ENCODE assay signal across 10 cellular contexts in genomic region chr14:92649934-92650545, GRCh38.
DNase-seq lines count a peak whose midpoint lies in the region; ATAC-seq and FAIRE-seq lines count a peak whose summit lies in the region.
"Had no signal": no experiment of that assay in that cellular context is flagged by ENCODE, and none has a peak within 500 bp of the region (broad histone marks: within the 10 kb centered on the region; RNA-seq: fewer than 3 reads in every experiment).

No MANE protein-coding gene starts in this region.

- ATAC-seq in GM18517 (IDR thresholded peaks at IDR 0.05; ENCODE audit: unreplicated experiment) (no peak), HG03097 (IDR thresholded peaks at IDR 0.05; ENCODE audit: low FRiP score, unreplicated experiment) (no peak)

- peaks cover 5% of the 10 kb centered on the region for H3K9me3 Mint-ChIP-seq in activated T-helper 2 cell treated with anti-CD3 and anti-CD28 coated beads, Interferon-gamma antibody, Interleukin-2, Interleukin-4, amounts not matched to agents 10 μg/mL and 5 μg/mL and 100 μg/mL, durations not matched to agents 14 hours and 24 hours and 36 hours

- peaks cover 0 to 5% (median 5%) of the 10 kb centered on the region in 3 donors for H3K36me3 ChIP-seq in skeletal muscle tissue (ENCODE audit: control insufficient read depth in 3 of 3, insufficient read depth in 3 of 3, low read length in 3 of 3)

- intact Hi-C loops in activated T-helper 2 cell treated with anti-CD3 and anti-CD28 coated beads, Interferon-gamma antibody, Interleukin-2, Interleukin-4, amounts not matched to agents 10 μg/mL and 5 μg/mL and 100 μg/mL, durations not matched to agents 14 hours and 24 hours and 36 hours (cut with micrococcal nuclease), result loop anchor here (2.0 kb wide), 1 partner anchor 35 kb away; no protein-coding TSS in a partner anchor
- intact Hi-C loops in cardiac septum (cut with DNase I), result no loop called here

- H3K27me3 ChIP-seq in skeletal muscle tissue (ENCODE audit: control insufficient read depth in 3 of 3, insufficient read depth in 3 of 3, low read length in 3 of 3), result no peaks in the 10 kb centered on the region

- peak overlapping the region; percentile 95 for H3K27ac Mint-ChIP-seq in activated T-helper 2 cell treated with anti-CD3 and anti-CD28 coated beads, Interferon-gamma antibody, Interleukin-2, Interleukin-4, amounts not matched to agents 10 μg/mL and 5 μg/mL and 100 μg/mL, durations not matched to agents 14 hours and 24 hours and 36 hours
- H3K27ac Mint-ChIP-seq: brain had no signal

- DNase-seq in HCEC 1CT, result peak; percentile 90
- DNase-seq in activated T-helper 2 cell treated with anti-CD3 and anti-CD28 coated beads, Interferon-gamma antibody, Interleukin-2, Interleukin-4, amounts not matched to agents 10 μg/mL and 5 μg/mL and 100 μg/mL, durations not matched to agents 14 hours and 24 hours and 36 hours (ENCODE audit: low spot score), result no peak
- DNase-seq in cardiac septum (ENCODE audit: low spot score), result peak; percentile 90
- no peak for DNase-seq in GOT3 (lab: John Stamatoyannopoulos, UW)
- DNase-seq in HTR-8/SVneo (ENCODE audit: insufficient read length, low spot score), result no peak
- DNase-seq: NCI-H1694 treated with DMSO at 0.1 percent for 48 hours had no signal

- no peaks in the 10 kb centered on the region for H3K27me3 Mint-ChIP-seq in activated T-helper 2 cell treated with anti-CD3 and anti-CD28 coated beads, Interferon-gamma antibody, Interleukin-2, Interleukin-4, amounts not matched to agents 10 μg/mL and 5 μg/mL and 100 μg/mL, durations not matched to agents 14 hours and 24 hours and 36 hours (ENCODE audit: low read depth)

- no peak overlapping the region for H3K4me3 Mint-ChIP-seq in activated T-helper 2 cell treated with anti-CD3 and anti-CD28 coated beads, Interferon-gamma antibody, Interleukin-2, Interleukin-4, amounts not matched to agents 10 μg/mL and 5 μg/mL and 100 μg/mL, durations not matched to agents 14 hours and 24 hours and 36 hours (ENCODE audit: low read depth)
- H3K4me3 Mint-ChIP-seq: brain had no signal

- H3K36me3 Mint-ChIP-seq in activated T-helper 2 cell treated with anti-CD3 and anti-CD28 coated beads, Interferon-gamma antibody, Interleukin-2, Interleukin-4, amounts not matched to agents 10 μg/mL and 5 μg/mL and 100 μg/mL, durations not matched to agents 14 hours and 24 hours and 36 hours (ENCODE audit: low read depth), result peaks cover 27% of the 10 kb centered on the region

- H3K4me1 ChIP-seq in skeletal muscle tissue (ENCODE audit: control insufficient read depth in 3 of 3, insufficient read depth in 3 of 3, low read length in 3 of 3), result peaks cover 0 to 22% (median 4%) of the 10 kb centered on the region in 3 donors

- H3K4me3 ChIP-seq in skeletal muscle tissue (ENCODE audit: low read length in 3 of 3), result no peak overlapping the region

- H3K9me3 ChIP-seq in skeletal muscle tissue (ENCODE audit: control insufficient read depth in 3 of 3, low read length in 3 of 3), result peaks cover 0 to 1% (median 0%) of the 10 kb centered on the region in 3 donors

- peak overlapping the region; percentile 40 for H3K27ac ChIP-seq in skeletal muscle tissue (ENCODE audit: low read depth, low read length)

- H3K9ac ChIP-seq in skeletal muscle tissue (ENCODE audit: low read depth in 1 of 3, low read length in 3 of 3), result no peak overlapping the region

- FAIRE-seq in HTR-8/SVneo (lab: Jason Lieb, UNC), result no peak

- peaks cover 70% of the 10 kb centered on the region for H3K4me1 Mint-ChIP-seq in activated T-helper 2 cell treated with anti-CD3 and anti-CD28 coated beads, Interferon-gamma antibody, Interleukin-2, Interleukin-4, amounts not matched to agents 10 μg/mL and 5 μg/mL and 100 μg/mL, durations not matched to agents 14 hours and 24 hours and 36 hours (ENCODE audit: low read depth)

Comparison
In these comparisons a context has a peak if more than half of its experiments do, and no peak if none do; other contexts are left out.
1. DNase-seq: peak in HCEC 1CT (single experiment) and cardiac septum (single experiment); none in activated T-helper 2 cell treated with anti-CD3 and anti-CD28 coated beads, Interferon-gamma antibody, Interleukin-2, Interleukin-4, amounts not matched to agents 10 μg/mL and 5 μg/mL and 100 μg/mL, durations not matched to agents 14 hours and 24 hours and 36 hours (single experiment), GOT3 (single experiment) and HTR-8/SVneo (single experiment).